Comparison of ENCODE assay signal across 18 cellular contexts in the genomic region with DNA sequence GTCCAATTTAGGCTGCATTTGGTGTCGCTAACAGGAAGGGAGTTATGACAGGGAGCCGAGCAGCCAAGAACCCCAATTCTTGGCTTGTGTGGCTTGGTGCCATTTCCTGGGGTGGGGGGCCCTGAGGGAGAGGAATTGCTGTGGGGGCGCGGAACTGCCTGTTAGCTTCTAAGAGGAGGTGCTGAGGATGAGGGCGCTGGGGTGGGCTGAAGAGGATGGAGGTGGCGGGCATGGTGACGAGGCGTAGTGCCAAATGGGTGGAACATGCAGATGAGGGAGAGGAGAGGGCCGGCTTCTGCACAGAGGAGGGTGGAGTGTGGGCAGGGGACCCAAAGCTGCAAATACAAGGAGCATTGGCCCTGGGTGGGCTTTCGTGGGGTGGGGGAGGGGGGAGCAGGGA.
"Had no signal": no experiment of that assay in that cellular context is flagged by ENCODE, and none has a peak within 500 bp of the region (broad histone marks: within the 10 kb centered on the region; RNA-seq: fewer than 3 reads in every experiment).

No MANE protein-coding gene starts in this region.

- H3K9me3 Mint-ChIP-seq: activated naive CD4-positive, alpha-beta T cell treated with anti-CD3 and anti-CD28 coated beads, Interleukin-2, amount 10 ng/mL, durations not matched to agents 7 days and 5 days; natural killer cell treated with Interleukin-12 subunit alpha and Interleukin-12 subunit beta and Interleukin-15 and Interleukin-18, amount 100 ng/mL, for 72 hours had no signal

- H2AFZ ChIP-seq: parathyroid adenoma had no signal

- FAIRE-seq: endothelial cell of umbilical vein, keratinocyte had no signal

- H3K79me2 ChIP-seq: parathyroid adenoma had no signal

- H3K4me3 Mint-ChIP-seq: activated naive CD4-positive, alpha-beta T cell treated with anti-CD3 and anti-CD28 coated beads, Interleukin-2, amount 10 ng/mL, durations not matched to agents 7 days and 5 days; natural killer cell treated with Interleukin-12 subunit alpha and Interleukin-12 subunit beta and Interleukin-15 and Interleukin-18, amount 100 ng/mL, for 72 hours had no signal

- H3K4me2 ChIP-seq: smooth muscle cell had no signal

- H3K27me3 ChIP-seq: heart left ventricle, transverse colon had no signal

- H3K9ac ChIP-seq: parathyroid adenoma had no signal

- H3K9me3 ChIP-seq: heart left ventricle, transverse colon had no signal

- H3K4me3 ChIP-seq: heart left ventricle, smooth muscle cell, transverse colon had no signal

- ATAC-seq: heart left ventricle; left ventricle myocardium superior; natural killer cell treated with Interleukin-12 subunit alpha and Interleukin-12 subunit beta and Interleukin-15 and Interleukin-18, amount 100 ng/mL, for 72 hours had no signal

- H3K27ac Mint-ChIP-seq: activated naive CD4-positive, alpha-beta T cell treated with anti-CD3 and anti-CD28 coated beads, Interleukin-2, amount 10 ng/mL, durations not matched to agents 7 days and 5 days had no signal

- H3K36me3 Mint-ChIP-seq: natural killer cell treated with Interleukin-12 subunit alpha and Interleukin-12 subunit beta and Interleukin-15 and Interleukin-18, amount 100 ng/mL, for 72 hours had no signal

- H3K27ac ChIP-seq: parathyroid adenoma, transverse colon had no signal

- H3K27me3 Mint-ChIP-seq: activated naive CD4-positive, alpha-beta T cell treated with anti-CD3 and anti-CD28 coated beads, Interleukin-2, amount 10 ng/mL, durations not matched to agents 7 days and 5 days; natural killer cell treated with Interleukin-12 subunit alpha and Interleukin-12 subunit beta and Interleukin-15 and Interleukin-18, amount 100 ng/mL, for 72 hours had no signal

- DNase-seq: activated CD4-positive, alpha-beta T cell treated with anti-CD3 and anti-CD28 coated beads for 1 hour; activated CD4-positive, alpha-beta T cell treated with anti-CD3 and anti-CD28 coated beads, Interleukin-2, amount 50 U/mL, for 48 hours; activated CD8-positive, alpha-beta memory T cell treated with anti-CD3 and anti-CD28 coated beads, Interleukin-2, amount 50 U/mL, for 48 hours; activated naive CD4-positive, alpha-beta T cell treated with anti-CD3 and anti-CD28 coated beads, Interleukin-2, amount 10 ng/mL, durations not matched to agents 7 days and 5 days; amniotic stem cell; foreskin melanocyte; heart left ventricle; left ventricle myocardium superior; mesenchymal stem cell; retina; SHP77 treated with DMSO at 0.1 percent for 48 hours; stimulated activated naive CD4-positive, alpha-beta T cell; transverse colon had no signal

- H3K4me1 ChIP-seq: parathyroid adenoma had no signal
